Comparison of ENCODE assay signal across 8 cellular contexts in genomic region chr17:7988750-7989178, GRCh38. TPM values are rescaled to one million over a fixed set of nuclear protein-coding genes. Genes with fewer than 3 reads are reported as not detected.
DNase-seq lines count a peak whose midpoint lies in the region; ATAC-seq and TF ChIP-seq lines count a peak whose summit lies in the region.

No MANE protein-coding gene starts in this region.

- H3K4me3 ChIP-seq in Caco-2 (ENCODE audit: low read depth, low read length), result no peak overlapping the region
- H3K4me3 ChIP-seq in osteoblast (ENCODE audit: insufficient read depth, low read length), result no peak overlapping the region

- H3K9me3 Mint-ChIP-seq in Caco-2 (ENCODE audit: unreplicated experiment), result no peaks in the 10 kb centered on the region
- no peaks in the 10 kb centered on the region for H3K9me3 Mint-ChIP-seq in activated T-cell treated with anti-CD3 and anti-CD28 coated beads, Interleukin-2, amount 50 U/mL, for 72 hours

- H3K36me3 ChIP-seq in Caco-2 (ENCODE audit: control insufficient read depth, insufficient read depth, low read length) (no peaks in the 10 kb centered on the region), osteoblast (ENCODE audit: insufficient read depth, low read length) (no peaks in the 10 kb centered on the region)

- DNase-seq in Caco-2 (peak in 1 of 2 experiments; percentile 69), HT-29 (ENCODE audit: low spot score) (peak; percentile 89), NCI-H774 (lab: John Stamatoyannopoulos, UW) (peak; percentile 50), fibroblast of the conjunctiva (ENCODE audit: low read depth) (peak; percentile 73), osteoblast (ENCODE audit: insufficient read length, low spot score, missing footprints) (peak; percentile 87), GM19238 (ENCODE audit: insufficient read length, low spot score) (no peak), 8988T (no peak)
- peak; percentile 65 to 71 for DNase-seq in activated T-cell treated with anti-CD3 and anti-CD28 coated beads, Interleukin-2, amount 50 U/mL, for 72 hours

- H3K36me3 Mint-ChIP-seq in Caco-2 (ENCODE audit: insufficient read depth, unreplicated experiment), result no peaks in the 10 kb centered on the region
- no peaks in the 10 kb centered on the region for H3K36me3 Mint-ChIP-seq in activated T-cell treated with anti-CD3 and anti-CD28 coated beads, Interleukin-2, amount 50 U/mL, for 72 hours (ENCODE audit: insufficient read depth in 2 of 2)

- peak; percentile 36 to 52 for ATAC-seq in activated T-cell treated with anti-CD3 and anti-CD28 coated beads, Interleukin-2, amount 50 U/mL, for 72 hours (replicated peaks in 1 of 2)

- H3K27me3 ChIP-seq in Caco-2 (replicated peaks; ENCODE audit: control insufficient read depth, insufficient read depth, low read length) (no peaks in the 10 kb centered on the region), osteoblast (ENCODE audit: insufficient read depth, low read length) (no peaks in the 10 kb centered on the region)

- H3K27ac Mint-ChIP-seq in Caco-2 (ENCODE audit: unreplicated experiment), result no peak overlapping the region
- no peak overlapping the region for H3K27ac Mint-ChIP-seq in activated T-cell treated with anti-CD3 and anti-CD28 coated beads, Interleukin-2, amount 50 U/mL, for 72 hours

- H3K4me1 ChIP-seq in Caco-2 (no peaks in the 10 kb centered on the region), osteoblast (ENCODE audit: insufficient read depth, low read length) (peaks cover 14% of the 10 kb centered on the region)

- peak overlapping the region; percentile 61 for H3K4me3 Mint-ChIP-seq in Caco-2 (ENCODE audit: unreplicated experiment)
- H3K4me3 Mint-ChIP-seq in activated T-cell treated with anti-CD3 and anti-CD28 coated beads, Interleukin-2, amount 50 U/mL, for 72 hours, result peak overlapping the region; percentile 84 to 85

- TF ChIP-seq CTCF in Caco-2 (IDR thresholded peaks at IDR 0.05; ENCODE audit: insufficient read depth in 1 of 2, low read depth in 1 of 2, low read length in 1 of 2, severe bottlenecking in 1 of 2, unreplicated experiment in 1 of 2), result peak; percentile 28 to 31
- peak; percentile 61 for TF ChIP-seq CTCF in osteoblast (IDR thresholded peaks at IDR 0.05; ENCODE audit: extremely low read depth, low read depth, low read length)

- no peaks in the 10 kb centered on the region for H3K27me3 Mint-ChIP-seq in Caco-2 (ENCODE audit: insufficient read depth, unreplicated experiment)
- H3K27me3 Mint-ChIP-seq in activated T-cell treated with anti-CD3 and anti-CD28 coated beads, Interleukin-2, amount 50 U/mL, for 72 hours (ENCODE audit: low read depth), result no peaks in the 10 kb centered on the region

- CTCF ChIA-PET in Caco-2 (lab: Charles Lee), result interaction anchor here (0.5 to 2.6 kb wide), 10 partner anchors 44 to 686 kb away, joined by 3 to 21 read pairs (median 4); partner anchors contain the start of gene RNF227

- H2AFZ ChIP-seq in osteoblast (ENCODE audit: low read length), result no peak overlapping the region

- H4K20me1 ChIP-seq in osteoblast (ENCODE audit: insufficient read depth, low read length), result no peaks in the 10 kb centered on the region

- intact Hi-C loops in Caco-2 (cut with micrococcal nuclease; ENCODE audit: unreplicated experiment), result loop anchor here (10.0 kb wide), 1 partner anchor 244 kb away; no protein-coding TSS in a partner anchor

- H3K9me3 ChIP-seq in Caco-2 (no peaks in the 10 kb centered on the region), osteoblast (ENCODE audit: low read depth, low read length) (no peaks in the 10 kb centered on the region)

- no peak overlapping the region for H3K27ac ChIP-seq in osteoblast (ENCODE audit: low read depth, low read length)

- no peak overlapping the region for H3K4me2 ChIP-seq in osteoblast (ENCODE audit: insufficient read depth, low read length)

- H3K79me2 ChIP-seq in osteoblast (ENCODE audit: insufficient read depth, low read length), result no peaks in the 10 kb centered on the region

- POLR2A ChIA-PET in Caco-2 (lab: Charles Lee), result interaction anchor here (0.6 kb wide), 1 partner anchor 76 kb away, joined by 4 read pairs; no protein-coding TSS in a partner anchor

- no TSS peak for BruUV-seq in Caco-2 (replicated peaks; lab: Mats Ljungman, UMichigan)

- H3K4me1 Mint-ChIP-seq in Caco-2 (ENCODE audit: low read depth, unreplicated experiment), result no peaks in the 10 kb centered on the region
- H3K4me1 Mint-ChIP-seq in activated T-cell treated with anti-CD3 and anti-CD28 coated beads, Interleukin-2, amount 50 U/mL, for 72 hours (ENCODE audit: low read depth), result peaks cover 21% of the 10 kb centered on the region

RNA-seq across cellular contexts. Expression of gene GUCY2D, which starts 13.7 kb away (rescaled TPM):
- total RNA-seq in Caco-2 (2022) (0.74 and 1.7 TPM in 2 replicates), osteoblast (not detected in 2 replicates)
- 0.03 TPM in 1 of 2 replicates, not detected in the other for total RNA-seq in HT-29 (2014; rRNA removed; shearing (Covaris generic))
- total RNA-seq in activated T-cell treated with anti-CD3 and anti-CD28 coated beads, Interleukin-2, amount 50 U/mL, for 72 hours, result under 1 TPM in 1 of 2 donors, not detected in 1; 0.34 TPM

RNA-seq across cellular contexts. Expression of gene ALOX15B, which starts 50.1 kb away (rescaled TPM):
- total RNA-seq in Caco-2 (2022) (not detected in 2 replicates), osteoblast (under 0.01 TPM in 2 replicates)
- total RNA-seq in HT-29 (2014; rRNA removed; shearing (Covaris generic)), result not detected in 2 replicates
- total RNA-seq in activated T-cell treated with anti-CD3 and anti-CD28 coated beads, Interleukin-2, amount 50 U/mL, for 72 hours, result under 1 TPM; 0.14 TPM

RNA-seq across cellular contexts. Expression of gene CNTROB, which starts 56.8 kb away (rescaled TPM):
- total RNA-seq in Caco-2 (2022) (22.6 and 24.2 TPM in 2 replicates), osteoblast (20.6 and 21.5 TPM in 2 replicates)
- total RNA-seq in HT-29 (2014; rRNA removed; shearing (Covaris generic)), result 17.3 and 24.4 TPM in 2 replicates
- 10 to 100 TPM; 61.0 to 62.6 TPM for total RNA-seq in activated T-cell treated with anti-CD3 and anti-CD28 coated beads, Interleukin-2, amount 50 U/mL, for 72 hours

RNA-seq across cellular contexts. Expression of gene TRAPPC1, which starts 57.0 kb away (rescaled TPM):
- total RNA-seq in Caco-2 (2022), result 75.5 and 96.2 TPM in 2 replicates
- 22.0 and 24.5 TPM in 2 replicates for total RNA-seq in HT-29 (2014; rRNA removed; shearing (Covaris generic))
- total RNA-seq in activated T-cell treated with anti-CD3 and anti-CD28 coated beads, Interleukin-2, amount 50 U/mL, for 72 hours, result 100 to 1,000 TPM; 139 to 150 TPM
- total RNA-seq in osteoblast, result 26.1 and 27.4 TPM in 2 replicates

RNA-seq across cellular contexts. Expression of gene KCNAB3, which starts 59.1 kb away (rescaled TPM):
- total RNA-seq in Caco-2 (2022) (1.2 and 2.0 TPM in 2 replicates), osteoblast (under 0.01 and 0.29 TPM in 2 replicates)
- 0.74 and 1.4 TPM in 2 replicates for total RNA-seq in HT-29 (2014; rRNA removed; shearing (Covaris generic))
- 10 to 100 TPM; 10.2 to 10.3 TPM for total RNA-seq in activated T-cell treated with anti-CD3 and anti-CD28 coated beads, Interleukin-2, amount 50 U/mL, for 72 hours

Comparison
In these comparisons a context has a peak if more than half of its experiments do, and no peak if none do; other contexts are left out.
1. DNase-seq: peak in HT-29 (single experiment), NCI-H774 (single experiment), activated T-cell treated with anti-CD3 and anti-CD28 coated beads, Interleukin-2, amount 50 U/mL, for 72 hours (2 of 2), fibroblast of the conjunctiva (single experiment) and osteoblast (single experiment); none in GM19238 (single experiment) and 8988T (single experiment).